In the genomic region with DNA sequence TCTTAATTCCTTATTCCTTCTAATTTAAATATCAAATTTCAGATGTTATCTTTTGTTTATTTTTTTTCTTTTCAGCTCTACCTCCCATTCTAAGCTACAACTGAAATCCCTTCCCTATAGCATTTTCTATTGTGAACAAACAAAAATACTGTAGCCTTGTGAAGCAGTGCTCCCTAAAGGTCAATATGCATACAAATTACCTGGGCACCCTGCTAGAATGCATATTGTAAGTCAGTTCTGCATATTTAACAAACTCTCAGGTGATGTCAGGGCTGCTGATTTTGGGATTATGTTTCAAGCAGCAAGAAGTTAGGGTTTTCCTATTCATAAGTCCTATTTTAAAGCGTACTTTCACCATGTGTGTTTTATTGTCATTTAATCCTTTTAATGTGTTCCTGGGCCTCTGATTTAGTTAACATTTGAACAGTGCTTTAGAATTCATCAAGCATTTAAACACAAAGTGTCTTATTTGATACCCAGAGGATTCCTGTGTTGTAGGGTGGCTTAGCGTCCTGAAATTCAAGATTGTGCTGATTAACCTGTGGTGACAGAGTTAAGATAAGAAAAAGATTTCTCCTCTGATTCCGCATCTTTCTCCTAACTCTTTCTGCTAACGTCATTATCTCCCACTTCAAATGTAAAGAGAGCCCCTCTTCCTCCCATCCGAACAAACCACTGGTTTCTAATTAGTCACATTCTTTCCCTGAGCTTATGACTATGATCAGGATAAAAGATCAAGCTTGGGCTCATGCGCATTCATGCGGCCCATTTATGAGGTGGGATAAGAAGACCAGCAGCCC, we compare ENCODE assay signal across 20 cellular contexts.
"Had no signal": no experiment of that assay in that cellular context is flagged by ENCODE, and none has a peak within 500 bp of the region (broad histone marks: within the 10 kb centered on the region; RNA-seq: fewer than 3 reads in every experiment).

No MANE protein-coding gene starts in this region.

- H3K27ac Mint-ChIP-seq: naive thymus-derived CD8-positive, alpha-beta T cell; neural progenitor cell; progenitor cell of endocrine pancreas; stimulated activated effector memory CD8-positive, alpha-beta T cell treated with anti-CD3 and anti-CD28 coated beads, Interleukin-12 subunit alpha, Interleukin-12 subunit beta, amount 100 ng/mL, for 72 hours; stimulated activated naive CD8-positive, alpha-beta T cell treated with anti-CD3 and anti-CD28 coated beads, Interleukin-15, Interleukin-2, amounts not matched to agents 100 ng/mL and 50 ng/mL, for 24 hours had no signal

- H3K9ac ChIP-seq: neural progenitor cell had no signal

- H3K4me2 ChIP-seq: neural progenitor cell had no signal

- DNase-seq: effector memory CD4-positive, alpha-beta T cell; gastrocnemius medialis; islet precursor cell; mammary epithelial cell; mucosa of descending colon; naive thymus-derived CD8-positive, alpha-beta T cell; nucleus accumbens; pancreas; right cardiac atrium; stimulated activated CD4-positive, alpha-beta T cell treated with anti-CD3 and anti-CD28 coated beads, Interleukin-4, amount 100 ng/mL, for 1 hour; stimulated activated CD8-positive, alpha-beta memory T cell treated with anti-CD3 and anti-CD28 coated beads, Interleukin-4, amount 100 ng/mL, for 48 hours; tibial artery; upper lobe of left lung; uterus had no signal

- H3K9me3 ChIP-seq: esophagus muscularis mucosa, gastrocnemius medialis, mucosa of descending colon, pancreas, tibial artery, upper lobe of left lung, uterus had no signal

- H3K27me3 ChIP-seq: esophagus muscularis mucosa, gastrocnemius medialis, neural progenitor cell, pancreas, tibial artery, upper lobe of left lung, uterus had no signal

- H3K9me3 Mint-ChIP-seq: naive thymus-derived CD8-positive, alpha-beta T cell; stimulated activated effector memory CD8-positive, alpha-beta T cell treated with anti-CD3 and anti-CD28 coated beads, Interleukin-12 subunit alpha, Interleukin-12 subunit beta, amount 100 ng/mL, for 72 hours; stimulated activated naive CD8-positive, alpha-beta T cell treated with anti-CD3 and anti-CD28 coated beads, Interleukin-15, Interleukin-2, amounts not matched to agents 100 ng/mL and 50 ng/mL, for 24 hours had no signal

- H3K27ac ChIP-seq: epithelial cell of prostate, esophagus muscularis mucosa, gastrocnemius medialis, neural progenitor cell, pancreas, tibial artery, upper lobe of left lung, uterus had no signal

- H3K4me1 ChIP-seq: esophagus muscularis mucosa, gastrocnemius medialis, pancreas, tibial artery, upper lobe of left lung, uterus had no signal

- H3K4me1 Mint-ChIP-seq: naive thymus-derived CD8-positive, alpha-beta T cell; neural progenitor cell; stimulated activated effector memory CD8-positive, alpha-beta T cell treated with anti-CD3 and anti-CD28 coated beads, Interleukin-12 subunit alpha, Interleukin-12 subunit beta, amount 100 ng/mL, for 72 hours had no signal

- H2AFZ ChIP-seq: neural progenitor cell had no signal

- H3K36me3 Mint-ChIP-seq: naive thymus-derived CD8-positive, alpha-beta T cell; stimulated activated effector memory CD8-positive, alpha-beta T cell treated with anti-CD3 and anti-CD28 coated beads, Interleukin-12 subunit alpha, Interleukin-12 subunit beta, amount 100 ng/mL, for 72 hours had no signal

- H3K4me3 ChIP-seq: esophagus muscularis mucosa, gastrocnemius medialis, mucosa of descending colon, neural progenitor cell, pancreas, tibial artery, upper lobe of left lung, uterus had no signal

- H3K27me3 Mint-ChIP-seq: progenitor cell of endocrine pancreas had no signal

- H3K4me3 Mint-ChIP-seq: naive thymus-derived CD8-positive, alpha-beta T cell; neural progenitor cell; stimulated activated effector memory CD8-positive, alpha-beta T cell treated with anti-CD3 and anti-CD28 coated beads, Interleukin-12 subunit alpha, Interleukin-12 subunit beta, amount 100 ng/mL, for 72 hours; stimulated activated naive CD8-positive, alpha-beta T cell treated with anti-CD3 and anti-CD28 coated beads, Interleukin-15, Interleukin-2, amounts not matched to agents 100 ng/mL and 50 ng/mL, for 24 hours had no signal

- H3K36me3 ChIP-seq: pancreas, upper lobe of left lung, uterus had no signal
